22 cellular contexts compared by ENCODE assay signal in the genomic region with DNA sequence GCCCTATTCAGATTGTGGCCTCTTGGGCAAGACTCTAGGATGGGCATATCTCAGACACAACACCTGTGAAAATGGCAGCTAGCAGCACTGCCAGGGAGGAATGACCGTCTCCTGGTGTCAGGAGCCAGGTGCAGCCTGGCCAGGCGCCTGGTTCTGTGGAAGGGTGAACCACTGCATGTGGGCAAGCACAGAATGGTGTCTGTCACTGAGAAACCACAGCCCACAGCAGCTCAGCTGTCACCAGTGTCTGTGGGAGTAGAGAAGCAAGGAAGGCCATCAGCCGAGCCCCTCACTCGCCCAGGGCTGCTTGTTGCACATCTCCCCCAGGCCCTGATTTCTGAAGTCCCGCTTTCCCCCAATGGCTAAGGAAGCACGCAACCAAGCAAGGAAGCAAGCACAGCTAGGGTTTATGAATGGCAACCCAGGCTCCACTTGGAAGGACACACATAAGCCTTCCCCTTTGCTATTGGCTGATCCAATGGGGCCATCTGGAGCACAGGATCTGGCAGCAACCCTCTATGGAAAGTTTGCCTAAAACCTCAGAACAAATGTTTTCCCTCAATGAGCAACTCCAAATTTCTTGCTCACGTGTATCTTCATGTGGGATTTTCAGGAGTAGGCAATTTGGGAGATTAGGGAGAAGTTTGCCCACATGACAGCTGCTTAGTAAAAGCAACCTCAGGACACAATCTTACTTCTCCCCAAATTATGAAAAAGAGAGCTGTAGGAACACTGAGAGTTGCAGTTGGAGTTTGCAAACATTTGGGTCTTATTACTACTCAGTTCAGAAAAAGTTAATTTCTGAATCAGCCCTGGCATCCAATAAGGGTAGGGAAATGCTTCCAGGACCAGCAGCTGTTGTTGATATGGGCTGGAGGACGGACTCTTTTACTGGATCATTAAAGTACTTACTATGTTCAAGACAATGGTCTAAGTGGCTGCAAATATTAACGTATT. TPM values are rescaled to one million over a fixed set of nuclear protein-coding genes. Genes with fewer than 3 reads are reported as not detected.
DNase-seq lines count a peak whose midpoint lies in the region; ATAC-seq and TF ChIP-seq lines count a peak whose summit lies in the region.
"Had no signal": no experiment of that assay in that cellular context is flagged by ENCODE, and none has a peak within 500 bp of the region (broad histone marks: within the 10 kb centered on the region; RNA-seq: fewer than 3 reads in every experiment).

No MANE protein-coding gene starts in this region.

- no peak for ATAC-seq in lung (ENCODE audit: insufficient read depth, low FRiP score)

- 86 to 89% methylated on average over 9 of the region's 9 CpGs for WGBS in lung, 2 donors

- H3K27me3 ChIP-seq in lung (ENCODE audit: control insufficient read depth, insufficient read depth): no peaks in the 10 kb centered on the region
- no peaks in the 10 kb centered on the region for H3K27me3 ChIP-seq in vagina
- H3K27me3 ChIP-seq in osteoblast (ENCODE audit: insufficient read depth, low read length): no peaks in the 10 kb centered on the region
- H3K27me3 ChIP-seq: dorsolateral prefrontal cortex, esophagus squamous epithelium, thyroid gland had no signal

- H3K4me3 Mint-ChIP-seq in activated naive CD4-positive, alpha-beta T cell treated with anti-CD3 and anti-CD28 coated beads for 36 hours: no peak overlapping the region
- H3K4me3 Mint-ChIP-seq: activated naive CD4-positive, alpha-beta T cell treated with anti-CD3 and anti-CD28 coated beads, Interleukin-2, amount 10 ng/mL, durations not matched to agents 7 days and 5 days; CD14-positive monocyte had no signal

- no peak overlapping the region for H3K27ac Mint-ChIP-seq in activated naive CD4-positive, alpha-beta T cell treated with anti-CD3 and anti-CD28 coated beads for 36 hours
- H3K27ac Mint-ChIP-seq: activated naive CD4-positive, alpha-beta T cell treated with anti-CD3 and anti-CD28 coated beads, Interleukin-2, amount 10 ng/mL, durations not matched to agents 7 days and 5 days; CD14-positive monocyte had no signal

- H3K27me3 Mint-ChIP-seq in activated naive CD4-positive, alpha-beta T cell treated with anti-CD3 and anti-CD28 coated beads for 36 hours (ENCODE audit: low read depth): peaks cover 2% of the 10 kb centered on the region

- H2AFZ ChIP-seq in osteoblast (ENCODE audit: low read length): no peak overlapping the region

- peaks cover 0 to 5% of the 10 kb centered on the region in 2 donors for H3K9me3 ChIP-seq in lung (ENCODE audit: control insufficient read depth in 2 of 2, insufficient read depth in 1 of 2, low read length in 1 of 2)
- no peaks in the 10 kb centered on the region for H3K9me3 ChIP-seq in vagina
- no peaks in the 10 kb centered on the region for H3K9me3 ChIP-seq in osteoblast (ENCODE audit: low read depth, low read length)
- H3K9me3 ChIP-seq: esophagus squamous epithelium, thyroid gland had no signal

- H3K9me3 Mint-ChIP-seq in activated naive CD4-positive, alpha-beta T cell treated with anti-CD3 and anti-CD28 coated beads for 36 hours: no peaks in the 10 kb centered on the region
- H3K9me3 Mint-ChIP-seq: activated naive CD4-positive, alpha-beta T cell treated with anti-CD3 and anti-CD28 coated beads, Interleukin-2, amount 10 ng/mL, durations not matched to agents 7 days and 5 days had no signal

- CTCF ChIA-PET in activated naive CD4-positive, alpha-beta T cell treated with anti-CD3 and anti-CD28 coated beads for 36 hours (lab: Charles Lee): interaction anchor here (0.8 kb wide), 1 partner anchor 1101 kb away, joined by 3 read pairs; no protein-coding TSS in a partner anchor

- H3K4me1 ChIP-seq in lung (ENCODE audit: control insufficient read depth in 2 of 2, insufficient read depth in 2 of 2, low read length in 2 of 2) (peaks cover 0 to 9% of the 10 kb centered on the region in 2 donors), vagina (peaks cover 21% of the 10 kb centered on the region), osteoblast (ENCODE audit: insufficient read depth, low read length) (no peaks in the 10 kb centered on the region)
- H3K4me1 ChIP-seq: thyroid gland had no signal

- no peaks in the 10 kb centered on the region for H3K4me1 Mint-ChIP-seq in activated naive CD4-positive, alpha-beta T cell treated with anti-CD3 and anti-CD28 coated beads for 36 hours (ENCODE audit: low read depth)
- H3K4me1 Mint-ChIP-seq: activated naive CD4-positive, alpha-beta T cell treated with anti-CD3 and anti-CD28 coated beads, Interleukin-2, amount 10 ng/mL, durations not matched to agents 7 days and 5 days; CD14-positive monocyte had no signal

- no peaks in the 10 kb centered on the region for H3K79me2 ChIP-seq in osteoblast (ENCODE audit: insufficient read depth, low read length)

- H3K36me3 ChIP-seq in lung (ENCODE audit: control insufficient read depth in 2 of 2, insufficient read depth in 2 of 2, low read length in 2 of 2) (no peaks in the 10 kb centered on the region), vagina (no peaks in the 10 kb centered on the region), osteoblast (ENCODE audit: insufficient read depth, low read length) (no peaks in the 10 kb centered on the region)
- H3K36me3 ChIP-seq: esophagus squamous epithelium, thyroid gland had no signal

- no peaks in the 10 kb centered on the region for H3K36me3 Mint-ChIP-seq in activated naive CD4-positive, alpha-beta T cell treated with anti-CD3 and anti-CD28 coated beads for 36 hours (ENCODE audit: low read depth)
- H3K36me3 Mint-ChIP-seq: activated naive CD4-positive, alpha-beta T cell treated with anti-CD3 and anti-CD28 coated beads, Interleukin-2, amount 10 ng/mL, durations not matched to agents 7 days and 5 days; CD14-positive monocyte had no signal

- H3K27ac ChIP-seq in lung (ENCODE audit: low read depth in 1 of 2, low read length in 1 of 2): peak overlapping the region in 1 of 2 donors; percentile 46
- H3K27ac ChIP-seq in vagina: peak overlapping the region; percentile 64
- no peak overlapping the region for H3K27ac ChIP-seq in osteoblast (ENCODE audit: low read depth, low read length)
- H3K27ac ChIP-seq: thyroid gland had no signal

- H3K4me2 ChIP-seq in osteoblast (ENCODE audit: insufficient read depth, low read length): no peak overlapping the region

- TF ChIP-seq CTCF in fibroblast of mammary gland (conservative IDR thresholded peaks at IDR 0.05; ENCODE audit: control insufficient read depth, insufficient read depth, low read depth, low read length) (no peak), lung (IDR thresholded peaks at IDR 0.05; ENCODE audit: control extremely low read depth, extremely low read depth) (no peak), vagina (IDR thresholded peaks at IDR 0.05) (no peak), osteoblast (IDR thresholded peaks at IDR 0.05; ENCODE audit: extremely low read depth, low read depth, low read length) (no peak)

- intact Hi-C loops in vagina (cut with DNase I): no loop called here
- intact Hi-C loops in activated naive CD4-positive, alpha-beta T cell treated with anti-CD3 and anti-CD28 coated beads for 36 hours (cut with micrococcal nuclease): loop anchor here (10.0 kb wide), 2 partner anchors 1379 to 1809 kb away; no protein-coding TSS in a partner anchor

- DNase-seq in NCI-H82 (lab: John Stamatoyannopoulos, UW) (peak; percentile 41), NCI-H82 treated with DMSO at 0.1 percent for 48 hours (lab: John Stamatoyannopoulos, UW; ENCODE audit: unreplicated experiment) (no peak), fibroblast of mammary gland (ENCODE audit: low read depth) (peak; percentile 29), lung (ENCODE audit: low spot score) (peak; percentile 46), vagina (ENCODE audit: extremely low spot score in 2 of 2) (no peak), osteoblast (ENCODE audit: insufficient read length, low spot score, missing footprints) (no peak), epidermal melanocyte (ENCODE audit: insufficient read length, low spot score) (no peak)
- no peak for DNase-seq in activated naive CD4-positive, alpha-beta T cell treated with anti-CD3 and anti-CD28 coated beads for 36 hours
- DNase-seq: activated CD4-positive, alpha-beta T cell treated with anti-CD3 and anti-CD28 coated beads, Interleukin-2, amount 50 U/mL, for 1 hour; activated naive CD4-positive, alpha-beta T cell treated with anti-CD3 and anti-CD28 coated beads, Interleukin-2, amount 10 ng/mL, durations not matched to agents 7 days and 5 days; DMS79; dorsolateral prefrontal cortex; esophagus squamous epithelium; hypothalamus; KBM-7; NCI-H2029; NCI-H774; thyroid gland had no signal

- H3K4me3 ChIP-seq in fibroblast of mammary gland (ENCODE audit: control insufficient read depth, low read depth, low read length): no peak overlapping the region
- H3K4me3 ChIP-seq in lung: no peak overlapping the region
- no peak overlapping the region for H3K4me3 ChIP-seq in vagina
- H3K4me3 ChIP-seq in osteoblast (ENCODE audit: insufficient read depth, low read length): no peak overlapping the region
- H3K4me3 ChIP-seq: dorsolateral prefrontal cortex, esophagus squamous epithelium, skin epidermis, thyroid gland had no signal

- no peaks in the 10 kb centered on the region for H4K20me1 ChIP-seq in osteoblast (ENCODE audit: insufficient read depth, low read length)

- TF ChIP-seq POLR2A in vagina (IDR thresholded peaks at IDR 0.05): no peak

RNA-seq across cellular contexts. Expression of a gene that starts 44.7 kb away (rescaled TPM):
- total RNA-seq in lung (not detected), vagina (not detected), osteoblast (not detected in 2 replicates)
- not detected for polyA plus RNA-seq in lung
- not detected for total RNA-seq in activated naive CD4-positive, alpha-beta T cell treated with anti-CD3 and anti-CD28 coated beads for 36 hours
- total RNA-seq: A172, esophagus squamous epithelium, osteocyte, thyroid gland had no signal
- polyA plus RNA-seq: CD14-positive monocyte had no signal

Comparison
In these comparisons a context has a peak if more than half of its experiments do, and no peak if none do; other contexts are left out.
1. DNase-seq: peak in NCI-H82 (single experiment), fibroblast of mammary gland (single experiment) and lung (single experiment); none in NCI-H82 treated with DMSO at 0.1 percent for 48 hours (single experiment), vagina (0 of 2), activated naive CD4-positive, alpha-beta T cell treated with anti-CD3 and anti-CD28 coated beads for 36 hours (single experiment), osteoblast (single experiment) and epidermal melanocyte (single experiment).